Comparison of ENCODE assay signal across 15 cellular contexts in genomic region chr2:127932199-127932877, GRCh38. TPM values are rescaled to one million over a fixed set of nuclear protein-coding genes. Genes with fewer than 3 reads are reported as not detected.
DNase-seq lines count a peak whose midpoint lies in the region; TF ChIP-seq lines count a peak whose summit lies in the region.
"Had no signal": no experiment of that assay in that cellular context is flagged by ENCODE, and none has a peak within 500 bp of the region (broad histone marks: within the 10 kb centered on the region; RNA-seq: fewer than 3 reads in every experiment).

No MANE protein-coding gene starts in this region.

- no peaks in the 10 kb centered on the region for H3K9me3 ChIP-seq in WERI-Rb-1 (ENCODE audit: severe bottlenecking)
- H3K9me3 ChIP-seq: BE2C, suprapubic skin had no signal

- in situ Hi-C loops in GM13977 (cut with MboI; ENCODE audit: low pct_unique_long_range_greater_than_20kb, low sequenced_read_pairs, unreplicated experiment), result no loop called here

- H3K36me3 ChIP-seq in WERI-Rb-1, result no peaks in the 10 kb centered on the region
- H3K36me3 ChIP-seq: BE2C, suprapubic skin had no signal

- H3K27me3 ChIP-seq in WERI-Rb-1 (ENCODE audit: insufficient read depth, low read depth, severe bottlenecking), result no peaks in the 10 kb centered on the region
- H3K27me3 ChIP-seq: BE2C, suprapubic skin had no signal

- TF ChIP-seq CTCF in AG04449 (IDR thresholded peaks at IDR 0.05; ENCODE audit: insufficient read depth, low read length, missing control alignments), result no peak
- no peak for TF ChIP-seq CTCF in HFF-Myc (IDR thresholded peaks at IDR 0.05; ENCODE audit: low read depth, low read length, missing control alignments)
- TF ChIP-seq CTCF in foreskin fibroblast (IDR thresholded peaks at IDR 0.05; ENCODE audit: low read depth, low read length), result no peak
- TF ChIP-seq CTCF in GM13977 (IDR thresholded peaks at IDR 0.05; ENCODE audit: extremely low read depth, insufficient read depth, missing control alignments), result no peak
- no peak for TF ChIP-seq CTCF in WERI-Rb-1 (IDR thresholded peaks at IDR 0.05; ENCODE audit: low read depth, low read length)

- POLR2A ChIA-PET in AG04449 (lab: Yijun Ruan, JAX), result no interaction called here

- DNase-seq in AG04449 (ENCODE audit: low read depth, low spot score) (peak; percentile 9), HFF-Myc (ENCODE audit: extremely low read depth, low read depth) (peak; percentile 45), SW 1271 (lab: John Stamatoyannopoulos, UW) (peak; percentile 37 to 41), foreskin fibroblast (peak; percentile 74 to 89), mesenteric fat pad (ENCODE audit: low spot score) (no peak), GM13977 (ENCODE audit: low spot score) (no peak), DMS 273 treated with DMSO at 0.1 percent for 48 hours (lab: John Stamatoyannopoulos, UW) (no peak), WERI-Rb-1 (no peak)
- DNase-seq: BE2C; effector CD8-positive, alpha-beta T cell; immature natural killer cell; NCI-H524; nucleus accumbens; stimulated activated CD4-positive, alpha-beta T cell treated with anti-CD3 and anti-CD28 coated beads, Interleukin-4, amount 100 ng/mL, for 24 hours had no signal

- CTCF ChIA-PET in AG04449 (lab: Yijun Ruan, JAX), result no interaction called here

- H3K4me3 ChIP-seq in AG04449 (ENCODE audit: low read depth, low read length), result no peak overlapping the region
- no peak overlapping the region for H3K4me3 ChIP-seq in HFF-Myc (replicated peaks; ENCODE audit: low read depth, low read length)
- no peak overlapping the region for H3K4me3 ChIP-seq in foreskin fibroblast (ENCODE audit: low read depth in 1 of 2, low read length in 2 of 2)
- no peak overlapping the region for H3K4me3 ChIP-seq in WERI-Rb-1 (ENCODE audit: low read depth, low read length)
- H3K4me3 ChIP-seq: suprapubic skin had no signal

- no peak overlapping the region for H3K27ac ChIP-seq in WERI-Rb-1
- H3K27ac ChIP-seq: suprapubic skin had no signal

RNA-seq across cellular contexts. Expression of gene AMMECR1L, which starts 46.6 kb away (rescaled TPM):
- 22.0 TPM for total RNA-seq in mesenteric fat pad

Comparison
In these comparisons a context has a peak if more than half of its experiments do, and no peak if none do; other contexts are left out.
1. DNase-seq: peak in AG04449 (single experiment), HFF-Myc (single experiment), SW 1271 (2 of 2) and foreskin fibroblast (2 of 2); none in mesenteric fat pad (single experiment), GM13977 (single experiment), DMS 273 treated with DMSO at 0.1 percent for 48 hours (single experiment) and WERI-Rb-1 (single experiment).